ENCODE assay signal across 1 cellular context in the genomic region with DNA sequence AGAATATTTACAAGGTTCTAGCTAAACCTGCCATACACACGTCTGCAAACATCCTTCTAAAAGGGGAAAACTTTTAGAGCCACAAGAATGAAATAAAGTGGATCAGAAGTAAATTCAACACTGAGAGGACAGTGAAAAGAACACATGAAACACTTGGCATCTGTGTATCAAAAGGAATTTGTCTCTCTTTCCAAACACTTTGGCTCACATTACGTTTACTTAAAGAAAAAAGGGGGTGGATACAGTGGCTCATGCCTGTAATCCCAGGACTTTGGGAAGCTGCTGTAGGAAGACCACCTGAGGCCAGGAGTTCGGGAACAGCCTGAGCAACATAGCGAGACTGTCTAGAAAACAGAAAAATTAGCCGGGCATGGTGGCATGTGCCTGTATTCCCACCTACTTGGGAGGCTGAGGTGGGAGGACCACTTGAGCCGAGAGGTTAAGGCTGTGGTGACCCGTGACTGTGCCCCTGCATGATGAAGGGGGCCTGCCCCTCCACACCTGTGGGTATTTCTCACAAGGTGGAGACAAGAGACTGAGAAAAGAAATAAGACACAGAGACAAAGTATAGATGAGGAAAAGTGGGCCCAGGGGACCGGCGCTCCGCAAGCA.
TF ChIP-seq lines count a peak whose summit lies in the region.

No MANE protein-coding gene starts in this region.

TF ChIP-seq in HepG2, 621 proteins besides CTCF, POLR2A, EP300 and RAD21 (continued from another document):
- TF ChIP-seq, protein P1, sequence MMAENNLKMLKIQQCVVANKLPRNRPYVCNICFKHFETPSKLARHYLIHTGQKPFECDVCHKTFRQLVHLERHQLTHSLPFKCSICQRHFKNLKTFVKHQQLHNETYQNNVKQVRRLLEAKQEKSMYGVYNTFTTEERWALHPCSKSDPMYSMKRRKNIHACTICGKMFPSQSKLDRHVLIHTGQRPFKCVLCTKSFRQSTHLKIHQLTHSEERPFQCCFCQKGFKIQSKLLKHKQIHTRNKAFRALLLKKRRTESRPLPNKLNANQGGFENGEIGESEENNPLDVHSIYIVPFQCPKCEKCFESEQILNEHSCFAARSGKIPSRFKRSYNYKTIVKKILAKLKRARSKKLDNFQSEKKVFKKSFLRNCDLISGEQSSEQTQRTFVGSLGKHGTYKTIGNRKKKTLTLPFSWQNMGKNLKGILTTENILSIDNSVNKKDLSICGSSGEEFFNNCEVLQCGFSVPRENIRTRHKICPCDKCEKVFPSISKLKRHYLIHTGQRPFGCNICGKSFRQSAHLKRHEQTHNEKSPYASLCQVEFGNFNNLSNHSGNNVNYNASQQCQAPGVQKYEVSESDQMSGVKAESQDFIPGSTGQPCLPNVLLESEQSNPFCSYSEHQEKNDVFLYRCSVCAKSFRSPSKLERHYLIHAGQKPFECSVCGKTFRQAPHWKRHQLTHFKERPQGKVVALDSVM (CRISPR knock-in tag; IDR thresholded peaks at IDR 0.05): peak; percentile 63
- TF ChIP-seq SRY (CRISPR knock-in tag; IDR thresholded peaks at IDR 0.05) (0 out of 2 replicates have a peak, but pooled peaks have one; percentile 35), DMAP1 (CRISPR knock-in tag; IDR thresholded peaks at IDR 0.05) (no peak), ZSCAN5A (CRISPR knock-in tag; IDR thresholded peaks at IDR 0.05; ENCODE audit: borderline replicate concordance) (0 out of 2 replicates have a peak, but pooled peaks have one; percentile 19), FOXM1 (CRISPR knock-in tag; IDR thresholded peaks at IDR 0.05) (no peak), SIX1 (CRISPR knock-in tag; IDR thresholded peaks at IDR 0.05; ENCODE audit: borderline replicate concordance) (peak; percentile 68), SAP130 (CRISPR knock-in tag; IDR thresholded peaks at IDR 0.05; ENCODE audit: low read depth) (0 out of 2 replicates have a peak, but pooled peaks have one; percentile 7), ZBTB26 (CRISPR knock-in tag; IDR thresholded peaks at IDR 0.05; ENCODE audit: borderline replicate concordance) (0 out of 2 replicates have a peak, but pooled peaks have one; percentile 19), CREBL2 (CRISPR knock-in tag; IDR thresholded peaks at IDR 0.05; ENCODE audit: borderline replicate concordance) (0 out of 2 replicates have a peak, but pooled peaks have one; percentile 26), ZFY (CRISPR knock-in tag; IDR thresholded peaks at IDR 0.05) (peak; percentile 24; the same call in 1 of the 2 replicates), LCORL (IDR thresholded peaks at IDR 0.05) (no peak), LCORL (CRISPR knock-in tag; IDR thresholded peaks at IDR 0.05) (0 out of 2 replicates have a peak, but pooled peaks have one; percentile 30), ZNF616 (CRISPR knock-in tag; IDR thresholded peaks at IDR 0.05; ENCODE audit: low read depth) (no peak), GATAD1 (CRISPR knock-in tag; IDR thresholded peaks at IDR 0.05) (0 out of 2 replicates have a peak, but pooled peaks have one; percentile 25), ZNF883 (CRISPR knock-in tag; IDR thresholded peaks at IDR 0.05; ENCODE audit: not compliant biosample characterization) (peak; percentile 32), MZF1 (CRISPR knock-in tag; IDR thresholded peaks at IDR 0.05; ENCODE audit: borderline replicate concordance) (no peak), ATAD3A (CRISPR knock-in tag; IDR thresholded peaks at IDR 0.05) (no peak), SNAPC5 (CRISPR knock-in tag; IDR thresholded peaks at IDR 0.05; ENCODE audit: borderline replicate concordance) (0 out of 2 replicates have a peak, but pooled peaks have one; percentile 24), ERF (CRISPR knock-in tag; IDR thresholded peaks at IDR 0.05) (peak; percentile 44; the same call in 1 of the 2 replicates), SIX4 (CRISPR knock-in tag; IDR thresholded peaks at IDR 0.05) (peak; percentile 88), ZFAT (CRISPR knock-in tag; conservative IDR thresholded peaks at IDR 0.05) (no peak), ZNF263 (CRISPR knock-in tag; IDR thresholded peaks at IDR 0.05) (peak; percentile 71), TBL1XR1 (IDR thresholded peaks at IDR 0.05; ENCODE audit: borderline replicate concordance, low read length, partially characterized antibody) (no peak)
- TF ChIP-seq, protein P2, sequence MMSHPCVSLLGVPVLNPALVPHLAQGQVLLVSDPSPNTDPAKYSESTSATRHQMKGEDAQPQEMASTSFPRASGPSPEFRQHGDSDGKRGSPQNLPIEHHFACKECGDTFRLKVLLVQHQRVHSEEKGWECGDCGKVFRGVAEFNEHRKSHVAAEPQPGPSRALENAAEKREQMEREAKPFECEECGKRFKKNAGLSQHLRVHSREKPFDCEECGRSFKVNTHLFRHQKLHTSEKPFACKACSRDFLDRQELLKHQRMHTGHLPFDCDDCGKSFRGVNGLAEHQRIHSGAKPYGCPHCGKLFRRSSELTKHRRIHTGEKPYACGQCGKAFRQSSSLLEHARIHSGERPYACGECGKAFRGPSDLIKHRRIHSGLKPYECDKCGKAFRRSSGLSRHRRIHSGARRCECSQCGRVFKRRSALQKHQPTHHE (CRISPR knock-in tag; IDR thresholded peaks at IDR 0.05; ENCODE audit: borderline replicate concordance): no peak
- TF ChIP-seq, protein P3, sequence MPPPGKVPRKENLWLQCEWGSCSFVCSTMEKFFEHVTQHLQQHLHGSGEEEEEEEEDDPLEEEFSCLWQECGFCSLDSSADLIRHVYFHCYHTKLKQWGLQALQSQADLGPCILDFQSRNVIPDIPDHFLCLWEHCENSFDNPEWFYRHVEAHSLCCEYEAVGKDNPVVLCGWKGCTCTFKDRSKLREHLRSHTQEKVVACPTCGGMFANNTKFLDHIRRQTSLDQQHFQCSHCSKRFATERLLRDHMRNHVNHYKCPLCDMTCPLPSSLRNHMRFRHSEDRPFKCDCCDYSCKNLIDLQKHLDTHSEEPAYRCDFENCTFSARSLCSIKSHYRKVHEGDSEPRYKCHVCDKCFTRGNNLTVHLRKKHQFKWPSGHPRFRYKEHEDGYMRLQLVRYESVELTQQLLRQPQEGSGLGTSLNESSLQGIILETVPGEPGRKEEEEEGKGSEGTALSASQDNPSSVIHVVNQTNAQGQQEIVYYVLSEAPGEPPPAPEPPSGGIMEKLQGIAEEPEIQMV (CRISPR knock-in tag; IDR thresholded peaks at IDR 0.05; ENCODE audit: low read depth): no peak
- TF ChIP-seq, protein P4, sequence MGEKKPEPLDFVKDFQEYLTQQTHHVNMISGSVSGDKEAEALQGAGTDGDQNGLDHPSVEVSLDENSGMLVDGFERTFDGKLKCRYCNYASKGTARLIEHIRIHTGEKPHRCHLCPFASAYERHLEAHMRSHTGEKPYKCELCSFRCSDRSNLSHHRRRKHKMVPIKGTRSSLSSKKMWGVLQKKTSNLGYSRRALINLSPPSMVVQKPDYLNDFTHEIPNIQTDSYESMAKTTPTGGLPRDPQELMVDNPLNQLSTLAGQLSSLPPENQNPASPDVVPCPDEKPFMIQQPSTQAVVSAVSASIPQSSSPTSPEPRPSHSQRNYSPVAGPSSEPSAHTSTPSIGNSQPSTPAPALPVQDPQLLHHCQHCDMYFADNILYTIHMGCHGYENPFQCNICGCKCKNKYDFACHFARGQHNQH (CRISPR knock-in tag; IDR thresholded peaks at IDR 0.05): 0 out of 2 replicates have a peak, but pooled peaks have one; percentile 14
TF ChIP-seq in HepG2: peak in this region for 22.
